1 cellular context compared by ENCODE assay signal in the genomic region with DNA sequence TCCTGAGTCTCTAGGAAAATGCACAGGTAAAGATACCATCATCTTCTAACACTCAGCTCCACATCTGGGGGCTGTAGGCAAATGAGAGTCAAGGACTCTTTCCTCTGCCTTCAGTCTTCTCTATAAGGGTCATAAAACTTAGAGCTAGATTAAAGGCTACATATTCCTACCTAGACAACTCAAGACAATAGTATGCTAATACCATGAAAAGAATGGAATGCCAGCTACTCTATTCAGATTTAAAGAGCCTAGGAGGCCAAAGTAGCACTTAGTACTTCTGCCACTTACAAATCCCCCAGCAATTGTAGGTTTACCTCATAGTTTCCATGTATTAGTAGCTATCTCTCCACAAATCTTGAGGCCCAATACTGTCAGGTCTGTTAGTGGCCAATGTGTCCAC.
A peak's percentile ranks its signal among the peaks of the same experiment; 100 is the strongest.
TF ChIP-seq lines count a peak whose summit lies in the region.

No MANE protein-coding gene starts in this region.

TF ChIP-seq in H1, 55 proteins besides CTCF, POLR2A, EP300 and RAD21 (continued from another document):
- TF ChIP-seq HDAC2 (IDR thresholded peaks at IDR 0.05; ENCODE audit: borderline replicate concordance in 1 of 2, low read depth in 2 of 2, low read length in 2 of 2), result 0 out of 4 replicates have a peak, but pooled peaks of 1 of the 2 experiments have one; percentile 9
